8 cellular contexts compared by ENCODE assay signal in the genomic region with DNA sequence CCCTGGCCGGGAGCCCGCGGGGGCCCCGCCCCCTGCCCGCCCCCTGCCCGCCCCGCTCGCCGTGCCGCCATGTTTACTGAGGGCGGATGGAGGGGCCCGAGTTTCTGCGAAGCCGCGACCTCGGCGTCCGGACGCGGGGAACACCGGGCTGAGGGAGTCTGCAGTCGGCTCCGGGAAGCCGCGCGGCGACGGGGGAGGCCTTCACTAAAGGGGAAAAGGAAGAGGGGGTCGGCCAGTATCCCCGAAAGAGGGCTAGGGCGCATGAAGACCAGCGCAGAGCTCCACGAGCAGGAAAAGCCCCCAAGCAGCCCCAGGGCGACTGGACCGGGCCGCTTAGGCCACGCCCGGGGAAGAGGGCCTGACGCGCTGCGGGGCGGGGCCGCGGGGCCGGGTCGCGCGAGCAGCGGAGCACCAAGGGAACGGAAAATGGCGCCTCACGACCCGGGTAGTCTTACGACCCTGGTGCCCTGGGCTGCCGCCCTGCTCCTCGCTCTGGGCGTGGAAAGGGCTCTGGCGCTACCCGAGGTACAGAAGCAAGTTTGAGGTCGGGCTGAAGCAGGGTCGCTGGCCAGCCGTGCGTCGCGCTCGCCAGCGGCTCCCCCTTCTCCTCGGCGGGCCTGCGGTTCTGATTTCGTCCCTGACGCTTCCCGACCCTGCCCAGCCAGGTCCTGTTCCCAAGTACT. TPM values are rescaled to one million over a fixed set of nuclear protein-coding genes. Genes with fewer than 3 reads are reported as not detected.
DNase-seq lines count a peak whose midpoint lies in the region; ATAC-seq and TF ChIP-seq lines count a peak whose summit lies in the region.

A gene with protein sequence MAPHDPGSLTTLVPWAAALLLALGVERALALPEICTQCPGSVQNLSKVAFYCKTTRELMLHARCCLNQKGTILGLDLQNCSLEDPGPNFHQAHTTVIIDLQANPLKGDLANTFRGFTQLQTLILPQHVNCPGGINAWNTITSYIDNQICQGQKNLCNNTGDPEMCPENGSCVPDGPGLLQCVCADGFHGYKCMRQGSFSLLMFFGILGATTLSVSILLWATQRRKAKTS (plus strand): TSS at position 99 of the 683 bp plus-strand sequence. CDS start 328 bp downstream, at position 427.
TSS of gene SLC5A6 (minus strand) at position 326 of the 683 bp plus-strand sequence. CDS start 4,618 bp downstream, outside the sequence.

- peaks cover 0 to 56% (median 22%) of the 10 kb centered on the region in 6 donors for H3K36me3 ChIP-seq in spleen

- DNase-seq in AG09319 (ENCODE audit: extremely low read depth, low read depth) (peak; percentile 72), NCI-H345 (lab: John Stamatoyannopoulos, UW) (peak; percentile 94), cardiac fibroblast (ENCODE audit: low read depth in 2 of 2) (peak; percentile 88 to 91), inferior parietal cortex (ENCODE audit: extremely low spot score) (peak; percentile 86), spleen (peak; percentile 98)
- peak; percentile 82 to 88 (median 82) for DNase-seq in activated CD4-positive, CD25-positive, alpha-beta regulatory T cell (lab: John Stamatoyannopoulos, UW)

- no peak for TF ChIP-seq CTCF in AG09319 (IDR thresholded peaks at IDR 0.05; ENCODE audit: low read depth, low read length)
- no peak for TF ChIP-seq CTCF in cardiac fibroblast (IDR thresholded peaks at IDR 0.05; ENCODE audit: low read depth, low read length)
- peak in 2 of 11 experiments; percentile 10 to 17 for TF ChIP-seq CTCF in spleen (IDR thresholded peaks at IDR 0.05 in 8 of 11, conservative IDR thresholded peaks at IDR 0.05 in 3 of 11)

- H3K4me3 ChIP-seq in cardiac fibroblast (replicated peaks in 1 of 2; ENCODE audit: low read depth in 2 of 2, low read length in 2 of 2) = peak within 1 kb of the TSS; percentile 77 to 81
- H3K4me3 ChIP-seq in spleen = peak within 1 kb of the TSS; percentile 61 to 86 (median 74)

- H3K9me3 ChIP-seq in spleen = no peaks in the 10 kb centered on the region

- peaks cover 9 to 49% (median 32%) of the 10 kb centered on the region in 6 donors for H3K4me1 ChIP-seq in spleen

- intact Hi-C loops in spleen (cut with DNase I; ENCODE audit: low total_unique reads) = no loop called here

- ATAC-seq in GM19035 (IDR thresholded peaks at IDR 0.05; ENCODE audit: unreplicated experiment) = peak; percentile 74
- peak; percentile 79 for ATAC-seq in HG03280 (IDR thresholded peaks at IDR 0.05; ENCODE audit: unreplicated experiment)

- peak; percentile 42 to 64 (median 63) for TF ChIP-seq POLR2A in spleen (IDR thresholded peaks at IDR 0.05)

- 0 to 1% (median 1%) methylated on average over 39 to 73 of the region's 73 CpGs for WGBS in spleen, 5 donors

- H3K27me3 ChIP-seq in spleen (replicated peaks in 1 of 7) = no peaks in the 10 kb centered on the region

- peak within 1 kb of the TSS; percentile 84 to 99 (median 97) for H3K27ac ChIP-seq in spleen

RNA-seq across cellular contexts. Expression of the first gene that starts in this region (rescaled TPM):
- 100 to 1,000 TPM in 3 of 7 donors, 10 to 100 TPM in 4; 59.2 to 300 (median 92.8) TPM for total RNA-seq in spleen
- polyA plus RNA-seq in spleen = 100 to 1,000 TPM in 2 of 3 donors, 10 to 100 TPM in 1; 85.1 to 131 (median 116) TPM

RNA-seq across cellular contexts. Expression of gene SLC5A6, which starts in this region (rescaled TPM):
- total RNA-seq in spleen = 10 to 100 TPM; 19.4 to 33.3 (median 23.2) TPM
- polyA plus RNA-seq in spleen = 10 to 100 TPM; 11.9 to 15.4 (median 15.3) TPM

Comparison
In these comparisons a context has a peak if more than half of its experiments do, and no peak if none do; other contexts are left out.
1. Peak in every context shown above with its lines: DNase-seq, ATAC-seq, H3K4me3 ChIP-seq and H3K27ac ChIP-seq.